In genomic region chr1:10990828-10991227, GRCh38 we compare ENCODE assay signal across 32 cellular contexts. TPM values are rescaled to one million over a fixed set of nuclear protein-coding genes. Genes with fewer than 3 reads are reported as not detected.
"Had no signal": no experiment of that assay in that cellular context is flagged by ENCODE, and none has a peak within 500 bp of the region (broad histone marks: within the 10 kb centered on the region; RNA-seq: fewer than 3 reads in every experiment).

No MANE protein-coding gene starts in this region.

- H2AFZ ChIP-seq: neural progenitor cell, parathyroid adenoma had no signal

- DNase-seq: naive thymus-derived CD4-positive, alpha-beta T cell; natural killer cell; nucleus accumbens; ovary; psoas muscle; right cardiac atrium; spleen; stimulated activated CD4-positive, alpha-beta T cell treated with anti-CD3 and anti-CD28 coated beads, Interleukin-12 subunit alpha, Interleukin-12 subunit beta, amount 100 ng/mL, for 4 hours; stimulated activated CD4-positive, alpha-beta T cell treated with anti-CD3 and anti-CD28 coated beads, Interleukin-1b, Interleukin-23, amount 100 ng/mL, for 48 hours; stimulated activated CD4-positive, alpha-beta T cell treated with anti-CD3 and anti-CD28 coated beads, Interleukin-4, amount 100 ng/mL, for 1 hour; stimulated activated CD4-positive, alpha-beta T cell treated with anti-CD3 and anti-CD28 coated beads, Interleukin-4, amount 100 ng/mL, for 4 hours; stimulated activated CD8-positive, alpha-beta memory T cell treated with anti-CD3 and anti-CD28 coated beads, Interleukin-4, amount 100 ng/mL, for 48 hours; stimulated activated naive CD4-positive, alpha-beta T cell; stimulated activated naive CD8-positive, alpha-beta T cell treated with anti-CD3 and anti-CD28 coated beads, Interleukin-15, amount 100 ng/mL, for 72 hours; stimulated activated naive CD8-positive, alpha-beta T cell treated with anti-CD3 and anti-CD28 coated beads, Interleukin-15, Interleukin-2, amounts not matched to agents 100 U/mL and 50 U/mL, for 24 hours; substantia nigra; testis; tibial artery; transverse colon; upper lobe of right lung; uterus had no signal

- H3K4me3 ChIP-seq: neural progenitor cell, ovary, psoas muscle, skin epidermis, smooth muscle cell, spleen, suprapubic skin, testis, tibial artery, transverse colon, upper lobe of right lung, uterus had no signal

- H3K36me3 ChIP-seq: neural progenitor cell, neutrophil, ovary, spleen, suprapubic skin, tibial artery, transverse colon, upper lobe of right lung, uterus had no signal

- H3K4me1 ChIP-seq: parathyroid adenoma, psoas muscle, spleen, suprapubic skin, testis, tibial artery, transverse colon, upper lobe of right lung, uterus had no signal

- H3K27ac ChIP-seq: neural progenitor cell, neutrophil, ovary, parathyroid adenoma, psoas muscle, skin epidermis, spleen, suprapubic skin, testis, tibial artery, transverse colon, upper lobe of right lung, uterus had no signal

- H3K79me2 ChIP-seq: parathyroid adenoma had no signal

- H3K4me2 ChIP-seq: neural progenitor cell, smooth muscle cell had no signal

- H3K9ac ChIP-seq: neural progenitor cell, parathyroid adenoma had no signal

- H3K9me3 ChIP-seq: neutrophil, ovary, psoas muscle, spleen, suprapubic skin, testis, tibial artery, transverse colon, upper lobe of right lung, uterus had no signal

- H3K27me3 ChIP-seq: neural progenitor cell, neutrophil, ovary, spleen, suprapubic skin, testis, transverse colon, uterus had no signal

RNA-seq across cellular contexts. Expression of gene MASP2, which starts 56.2 kb away (rescaled TPM):
- total RNA-seq: progenitor cell of endocrine pancreas, psoas muscle, renal cortical epithelial cell, right cardiac atrium, sciatic nerve, smooth muscle cell, spleen, transverse colon, upper lobe of right lung, urinary bladder, uterus had no signal
- polyA plus RNA-seq: neural cell, right cardiac atrium, urinary bladder had no signal
